28 cellular contexts compared by ENCODE assay signal in genomic region chr11:71194702-71195101, GRCh38. TPM values are rescaled to one million over a fixed set of nuclear protein-coding genes. Genes with fewer than 3 reads are reported as not detected.
DNase-seq lines count a peak whose midpoint lies in the region; ATAC-seq, FAIRE-seq and TF ChIP-seq lines count a peak whose summit lies in the region.
"Had no signal": no experiment of that assay in that cellular context is flagged by ENCODE, and none has a peak within 500 bp of the region (broad histone marks: within the 10 kb centered on the region; RNA-seq: fewer than 3 reads in every experiment).

No MANE protein-coding gene starts in this region.

- H3K27me3 Mint-ChIP-seq in Calu3 (ENCODE audit: unreplicated experiment): no peaks in the 10 kb centered on the region

- intact Hi-C loops in HepG2 (cut with micrococcal nuclease; ENCODE audit: unreplicated experiment): no loop called here
- intact Hi-C loops in right lobe of liver (cut with DNase I): loop anchor here in 1 of 2 donors (10.0 kb wide), 1 partner anchor 50 kb away; no protein-coding TSS in a partner anchor
- intact Hi-C loops in left colon (cut with DNase I, micrococcal nuclease): no loop called here
- intact Hi-C loops in Calu3 (cut with micrococcal nuclease; ENCODE audit: unreplicated experiment): no loop called here

- no peak overlapping the region for H3K4me3 Mint-ChIP-seq in Calu3 (ENCODE audit: low read depth, unreplicated experiment)
- H3K4me3 Mint-ChIP-seq: B cell; CD8-positive, alpha-beta T cell had no signal

- no peak overlapping the region for H3K4me2 ChIP-seq in HepG2 (ENCODE audit: low read depth, low read length)

- no peak for TF ChIP-seq EP300 in HepG2 (IDR thresholded peaks at IDR 0.05; ENCODE audit: low read depth in 2 of 2, low read length in 2 of 2)
- TF ChIP-seq EP300 in HepG2 (CRISPR knock-in tag; IDR thresholded peaks at IDR 0.05; ENCODE audit: borderline replicate concordance): no peak

- no peaks in the 10 kb centered on the region for H3K4me1 Mint-ChIP-seq in Calu3 (ENCODE audit: low read depth, unreplicated experiment)

- no peak overlapping the region for H3K9ac ChIP-seq in HepG2 (ENCODE audit: insufficient read depth, low read depth, low read length)
- H3K9ac ChIP-seq: GM23248 had no signal

- in situ Hi-C loops in HepG2 (cut with HindIII; ENCODE audit: extremely low pct_ligation_motif_present, low pct_unique_long_range_greater_than_20kb): no loop called here

- no peak for TF ChIP-seq POLR2A in HepG2 (IDR thresholded peaks at IDR 0.05; ENCODE audit: insufficient read depth in 1 of 2, low read depth in 2 of 2, low read length in 2 of 2)
- no peak for TF ChIP-seq POLR2A in right lobe of liver (IDR thresholded peaks at IDR 0.05)

- no peaks in the 10 kb centered on the region for H3K27me3 ChIP-seq in HepG2 (ENCODE audit: control insufficient read depth in 1 of 2, insufficient read depth in 2 of 2, low read length in 2 of 2)
- H3K27me3 ChIP-seq in right lobe of liver: no peaks in the 10 kb centered on the region

- H3K36me3 ChIP-seq in HepG2 (replicated peaks in 1 of 2; ENCODE audit: control insufficient read depth in 1 of 2, insufficient read depth in 2 of 2, low read length in 2 of 2) (peaks cover 20 to 57% of the 10 kb centered on the region in 2 experiments; a peak in 4 of 5 replicates), right lobe of liver (no peaks in the 10 kb centered on the region)

- no peak overlapping the region for H2AFZ ChIP-seq in HepG2 (ENCODE audit: low read length)
- H2AFZ ChIP-seq: GM23248 had no signal

- peaks cover 34% of the 10 kb centered on the region for H3K79me2 ChIP-seq in HepG2 (ENCODE audit: insufficient read depth, low read length)

- H3K4me3 ChIP-seq in HepG2 (replicated peaks in 1 of 3; ENCODE audit: insufficient read depth in 1 of 3, low read depth in 2 of 3, low read length in 3 of 3) (no peak overlapping the region), right lobe of liver (no peak overlapping the region)
- H3K4me3 ChIP-seq: GM12878, GM23248 had no signal

- peak; percentile 21 for FAIRE-seq in HepG2 (lab: Jason Lieb, UNC)
- FAIRE-seq: GM12878 had no signal

- no peaks in the 10 kb centered on the region for H3K36me3 Mint-ChIP-seq in Calu3 (ENCODE audit: insufficient read depth, unreplicated experiment)
- H3K36me3 Mint-ChIP-seq: CD8-positive, alpha-beta T cell had no signal

- H3K9me3 ChIP-seq in HepG2 (ENCODE audit: low read length) (no peaks in the 10 kb centered on the region), right lobe of liver (no peaks in the 10 kb centered on the region)
- H3K9me3 ChIP-seq: Caco-2 had no signal

- WGBS in HepG2 (ENCODE audit: low lambda C conversion rate): 70% methylated on average over 5 of the region's 5 CpGs
- 72% methylated on average over 5 of the region's 5 CpGs for WGBS in right lobe of liver (ENCODE audit: insufficient coverage, low coverage, low lambda C conversion rate, missing lambda C conversion rate)

- no peaks in the 10 kb centered on the region for H3K9me3 Mint-ChIP-seq in Calu3 (ENCODE audit: low read depth, unreplicated experiment)
- H3K9me3 Mint-ChIP-seq: CD8-positive, alpha-beta T cell had no signal

- no peak overlapping the region for H3K27ac ChIP-seq in HepG2 (ENCODE audit: extremely low read length, insufficient read depth, low read length)
- H3K27ac ChIP-seq in right lobe of liver: no peak overlapping the region
- H3K27ac ChIP-seq: 22Rv1, GM23248 had no signal

- BruUV-seq in HepG2 (replicated peaks; lab: Mats Ljungman, UMichigan) (no TSS peak), Calu3 (replicated peaks; lab: Mats Ljungman, UMichigan) (no TSS peak)

- H4K20me1 ChIP-seq in HepG2 (ENCODE audit: insufficient read depth, low read length): peaks cover 25% of the 10 kb centered on the region; the same call in 1 of the 2 replicates

- POLR2A ChIA-PET in HepG2 (lab: Yijun Ruan, JAX): no interaction called here

- no peak; the same call in 2 of the 3 replicates for ATAC-seq in HepG2
- ATAC-seq in right lobe of liver: no peak
- peak; percentile 92 for ATAC-seq in left colon
- ATAC-seq in HG03460 (IDR thresholded peaks at IDR 0.05; ENCODE audit: unreplicated experiment): no peak
- ATAC-seq: CD8-positive, alpha-beta T cell; GM12878 had no signal

- no peak for TF ChIP-seq RAD21 in HepG2 (CRISPR knock-in tag; IDR thresholded peaks at IDR 0.05)

- no peak overlapping the region for H3K27ac Mint-ChIP-seq in Calu3 (ENCODE audit: unreplicated experiment)
- H3K27ac Mint-ChIP-seq: B cell; CD8-positive, alpha-beta T cell had no signal

- no peak for DNase-seq in HepG2 (ENCODE audit: low spot score)
- no peak for DNase-seq in right lobe of liver
- DNase-seq in left colon: peak in 1 of 2 donors; percentile 25
- peak; percentile 33 for DNase-seq in renal cortical epithelial cell (ENCODE audit: low read depth)
- no peak for DNase-seq in glomerular visceral epithelial cell (ENCODE audit: extremely low spot score)
- DNase-seq in Calu3: no peak
- DNase-seq: Caco-2; CD8-positive, alpha-beta T cell; DMS 273 treated with DMSO at 0.1 percent for 48 hours; DMS79; EL; GDM1; GM23248; H7; Karpas-422; NCI-H1092; NCI-H1417 treated with DMSO at 0.1 percent for 48 hours; NCI-H187; NCI-H2081 treated with DMSO at 0.1 percent for 48 hours; NCI-H2171; NCI-H226; NCI-H510A; NCI-H69; SHP77 treated with DMSO at 0.1 percent for 48 hours had no signal

- H3K4me1 ChIP-seq in HepG2 (ENCODE audit: insufficient read depth, low read length) (peaks cover 26% of the 10 kb centered on the region), right lobe of liver (peaks cover 0 to 9% (median 4%) of the 10 kb centered on the region in 4 donors)

- TF ChIP-seq CTCF in HepG2 (CRISPR knock-in tag; IDR thresholded peaks at IDR 0.05): no peak
- TF ChIP-seq CTCF in right lobe of liver (IDR thresholded peaks at IDR 0.05): no peak
- no peak for TF ChIP-seq CTCF in Calu3 (IDR thresholded peaks at IDR 0.05; ENCODE audit: unreplicated experiment)

- CTCF ChIA-PET in HepG2 (lab: Yijun Ruan, JAX; ENCODE audit: low intra/inter-chr PET ratio, low total read pairs) (no interaction called here), Calu3 (lab: Charles Lee) (no interaction called here)

TF ChIP-seq in HepG2, 621 proteins besides CTCF, POLR2A, EP300 and RAD21:
- TF ChIP-seq HNF4A (CRISPR knock-in tag; IDR thresholded peaks at IDR 0.05): peak; percentile 32; the same call in 1 of the 2 replicates
- TF ChIP-seq ZBTB33 (CRISPR knock-in tag; IDR thresholded peaks at IDR 0.05): peak; percentile 23; the same call in 1 of the 2 replicates
- TF ChIP-seq U2AF1 (optimal IDR thresholded peaks at IDR 0.05; ENCODE audit: low read depth, low read length): no peak
TF ChIP-seq in HepG2: peak in this region for 2.

RNA-seq across cellular contexts. Expression of gene SHANK2, which starts 57.7 kb away (rescaled TPM):
- total RNA-seq in HepG2 (2016; rRNA removed; fragmentation: Illumina TruSeq; extraction: Trizol) (10.2 and 10.5 TPM in 2 replicates), right lobe of liver (10 to 100 TPM; 21.9 to 50.3 (median 30.9) TPM), left colon (10 to 100 TPM; 28.6 to 43.0 TPM), renal cortical epithelial cell (13.7 and 65.9 TPM in 2 replicates), Calu3 (2022) (109 and 118 TPM in 2 replicates)
- 21.4 and 22.4 TPM in 2 replicates for total RNA-seq in HepG2 (2016; cell fraction: cytosol; rRNA removed; fragmentation: Illumina TruSeq; extraction: Trizol; ENCODE audit: low read depth)
- total RNA-seq in HepG2 (2016; cell fraction: insoluble cytoplasmic fraction; rRNA removed; fragmentation: Illumina TruSeq; extraction: Trizol): 10.1 and 10.2 TPM in 2 replicates
- total RNA-seq in HepG2 (2016; cell fraction: membrane; rRNA removed; fragmentation: Illumina TruSeq; extraction: Trizol): 14.0 and 14.5 TPM in 2 replicates
- 30.8 and 38.1 TPM in 2 replicates for total RNA-seq in HepG2 (2016; cell fraction: nucleus; rRNA removed; fragmentation: Illumina TruSeq; extraction: Trizol)
- 13.0 and 16.0 TPM in 2 replicates for polyA plus RNA-seq in HepG2 (2011; rRNA removed)
- polyA plus RNA-seq in HepG2 (2011; cell fraction: cytosol; rRNA removed): 8.0 and 9.2 TPM in 2 replicates
- polyA plus RNA-seq in HepG2 (2011; cell fraction: nucleus; rRNA removed): 60.2 and 68.0 TPM in 2 replicates
- polyA plus RNA-seq in HepG2 (2012): 11.6 and 14.7 TPM in 2 replicates
- polyA plus RNA-seq in HepG2 (2016; cell fraction: cytosol; fragmentation: Illumina TruSeq; extraction: Trizol; ENCODE audit: low read depth): 1.2 and 1.3 TPM in 2 replicates
- 5.5 and 10.0 TPM in 2 replicates for polyA plus RNA-seq in HepG2 (2016; cell fraction: insoluble cytoplasmic fraction; fragmentation: Illumina TruSeq; extraction: Trizol; ENCODE audit: low read depth)
- 2.4 and 3.2 TPM in 2 replicates for polyA plus RNA-seq in HepG2 (2016; cell fraction: membrane; fragmentation: Illumina TruSeq; extraction: Trizol; ENCODE audit: low read depth)
- 26.0 and 26.8 TPM in 2 replicates for polyA plus RNA-seq in HepG2 (2016; cell fraction: nucleus; fragmentation: Illumina TruSeq; extraction: Trizol; ENCODE audit: insufficient read depth, low read depth)
- 0.21 and 90.9 TPM in 2 replicates for polyA minus RNA-seq in HepG2 (2011; rRNA and poly(A)+ RNA removed; ENCODE audit: low replicate concordance)
- 22.8 and 29.4 TPM in 2 replicates for polyA minus RNA-seq in HepG2 (2011; cell fraction: cytosol; rRNA and poly(A)+ RNA removed)
- 98.9 and 104 TPM in 2 replicates for polyA minus RNA-seq in HepG2 (2011; cell fraction: nucleus; rRNA and poly(A)+ RNA removed)
- total RNA-seq: CD8-positive, alpha-beta T cell had no signal
